9 cellular contexts compared by ENCODE assay signal in genomic region chr1:153548722-153549695, GRCh38. TPM values are rescaled to one million over a fixed set of nuclear protein-coding genes. Genes with fewer than 3 reads are reported as not detected.
A peak's percentile ranks its signal among the peaks of the same experiment; 100 is the strongest.
DNase-seq lines count a peak whose midpoint lies in the region; ATAC-seq and TF ChIP-seq lines count a peak whose summit lies in the region.
"Had no signal": no experiment of that assay in that cellular context is flagged by ENCODE, and none has a peak within 500 bp of the region (broad histone marks: within the 10 kb centered on the region; RNA-seq: fewer than 3 reads in every experiment).

TSS of gene S100A3 (minus strand) at chr1:153549258. CDS start at chr1:153548485, 773 bp downstream.

- no peaks in the 10 kb centered on the region for H3K79me2 ChIP-seq in osteoblast (ENCODE audit: insufficient read depth, low read length)

- intact Hi-C loops in esophagus squamous epithelium (cut with DNase I), result no loop called here

- no peak within 1 kb of the TSS for H3K27ac ChIP-seq in BLaER1
- H3K27ac ChIP-seq in esophagus squamous epithelium, result peak within 1 kb of the TSS; percentile 63 to 94 (median 92)
- peak within 1 kb of the TSS; percentile 80 for H3K27ac ChIP-seq in osteoblast (ENCODE audit: low read depth, low read length)

- TF ChIP-seq POLR2A in esophagus squamous epithelium (IDR thresholded peaks at IDR 0.05), result no peak

- no peaks in the 10 kb centered on the region for H3K36me3 ChIP-seq in BLaER1
- H3K36me3 ChIP-seq in esophagus squamous epithelium, result peaks cover 0 to 21% (median 0%) of the 10 kb centered on the region in 3 donors
- H3K36me3 ChIP-seq in osteoblast (ENCODE audit: insufficient read depth, low read length), result no peaks in the 10 kb centered on the region

- POLR2A ChIA-PET in GM10248 (lab: Yijun Ruan, JAX), result no interaction called here

- H3K27me3 ChIP-seq in BLaER1 (no peaks in the 10 kb centered on the region), esophagus squamous epithelium (no peaks in the 10 kb centered on the region), osteoblast (ENCODE audit: insufficient read depth, low read length) (no peaks in the 10 kb centered on the region)

- DNase-seq in NCI-H460 (ENCODE audit: extremely low read depth, low read depth) (peak; percentile 64), esophagus squamous epithelium (lab: John Stamatoyannopoulos, UW) (no peak), osteoblast (ENCODE audit: insufficient read length, low spot score, missing footprints) (peak; percentile 99), NCI-H1105 treated with DMSO at 0.1 percent for 48 hours (lab: John Stamatoyannopoulos, UW) (no peak), GM10248 (ENCODE audit: extremely low spot score) (no peak), NCI-H128 (lab: John Stamatoyannopoulos, UW; ENCODE audit: unreplicated experiment) (no peak)
- DNase-seq: stimulated activated CD8-positive, alpha-beta memory T cell treated with anti-CD3 and anti-CD28 coated beads, Interleukin-4, amount 100 ng/mL, for 48 hours had no signal

- H2AFZ ChIP-seq in osteoblast (ENCODE audit: low read length), result peak within 1 kb of the TSS; percentile 40

- WGBS in esophagus squamous epithelium, 2 donors, result 48 to 81% methylated on average over 5 to 8 of the region's 14 CpGs

- TF ChIP-seq CTCF in esophagus squamous epithelium (IDR thresholded peaks at IDR 0.05), result peak in 1 of 6 experiments; percentile 17
- TF ChIP-seq CTCF in osteoblast (IDR thresholded peaks at IDR 0.05; ENCODE audit: extremely low read depth, low read depth, low read length), result peak; percentile 50
- no peak for TF ChIP-seq CTCF in GM10248 (IDR thresholded peaks at IDR 0.05; ENCODE audit: control extremely low read depth, extremely low read depth, low read depth, missing control alignments)

- H3K4me3 ChIP-seq in BLaER1, result no peak within 1 kb of the TSS
- no peak within 1 kb of the TSS for H3K4me3 ChIP-seq in esophagus squamous epithelium
- H3K4me3 ChIP-seq in osteoblast (ENCODE audit: insufficient read depth, low read length), result peak within 1 kb of the TSS; percentile 23

- H3K4me2 ChIP-seq in BLaER1 (peak within 1 kb of the TSS; percentile 86), osteoblast (ENCODE audit: insufficient read depth, low read length) (peak within 1 kb of the TSS; percentile 53)

- CTCF ChIA-PET in GM10248 (lab: Yijun Ruan, JAX), result interaction anchor here (1.1 to 7.5 kb wide), 4 partner anchors 10 to 197 kb away, joined by 3 to 51 read pairs (median 14); partner anchors contain the start of gene S100A6

- H3K9me3 ChIP-seq in BLaER1, result no peaks in the 10 kb centered on the region
- no peaks in the 10 kb centered on the region for H3K9me3 ChIP-seq in esophagus squamous epithelium
- no peaks in the 10 kb centered on the region for H3K9me3 ChIP-seq in osteoblast (ENCODE audit: low read depth, low read length)

- peaks cover 85% of the 10 kb centered on the region for H3K4me1 ChIP-seq in BLaER1
- peaks cover 74 to 100% (median 84%) of the 10 kb centered on the region in 3 donors for H3K4me1 ChIP-seq in esophagus squamous epithelium
- H3K4me1 ChIP-seq in osteoblast (ENCODE audit: insufficient read depth, low read length), result peaks cover 44% of the 10 kb centered on the region

- ATAC-seq in HG03135 (IDR thresholded peaks at IDR 0.05; ENCODE audit: unreplicated experiment), result no peak

- H4K20me1 ChIP-seq in BLaER1, result no peaks in the 10 kb centered on the region
- H4K20me1 ChIP-seq in osteoblast (ENCODE audit: insufficient read depth, low read length), result no peaks in the 10 kb centered on the region

- 0 out of 2 replicates have a peak within 1 kb of the TSS, but pooled peaks have one; percentile 22 for H3K9ac ChIP-seq in BLaER1

RNA-seq across cellular contexts. Expression of gene S100A3, which starts in this region (rescaled TPM):
- 1.1 and 3.4 TPM in 2 replicates for total RNA-seq in NCI-H460 (2014; rRNA removed; shearing (Covaris generic))
- 6.3 and 9.0 TPM in 2 replicates for polyA plus RNA-seq in NCI-H460 (2014; cell fraction: nucleus; rRNA removed)
- total RNA-seq in esophagus squamous epithelium, result 10 to 100 TPM in 1 of 4 donors, 1 to 10 TPM in 3; 1.2 to 16.5 (median 9.2) TPM
- total RNA-seq in osteoblast, result 4.4 and 7.6 TPM in 2 replicates

Comparison
In these comparisons a context has a peak if more than half of its experiments do, and no peak if none do; other contexts are left out.
1. DNase-seq: peak in NCI-H460 (single experiment) and osteoblast (single experiment); none in esophagus squamous epithelium (single experiment), NCI-H1105 treated with DMSO at 0.1 percent for 48 hours (single experiment), GM10248 (single experiment) and NCI-H128 (single experiment).